8 cellular contexts compared by ENCODE assay signal in genomic region chr19:45792482-45793177, GRCh38. TPM values are rescaled to one million over a fixed set of nuclear protein-coding genes. Genes with fewer than 3 reads are reported as not detected.
A peak's percentile ranks its signal among the peaks of the same experiment; 100 is the strongest.
DNase-seq lines count a peak whose midpoint lies in the region; ATAC-seq and TF ChIP-seq lines count a peak whose summit lies in the region.

Gene DMWD, minus strand, starts transcription at chr19:45792845. Its CDS starts 89 bp downstream, at chr19:45792756.

- intact Hi-C loops in heart left ventricle (cut with DNase I), result loop anchor here in 3 of 10 donors (1.0 to 2.0 kb wide), 3 partner anchors 22 to 76 kb away; no protein-coding TSS in a partner anchor
- intact Hi-C loops in posterior cingulate gyrus (cut with DNase I), result no loop called here

- H3K4me1 Mint-ChIP-seq in T-cell, result peaks cover 31 to 56% (median 42%) of the 10 kb centered on the region in 3 donors

- peak; percentile 93 for DNase-seq in GM12864 (ENCODE audit: low read depth)
- DNase-seq in NCI-H1417 treated with DMSO at 0.1 percent for 48 hours (lab: John Stamatoyannopoulos, UW), result peak; percentile 95
- peak; percentile 95 to 100 (median 99) for DNase-seq in T-cell
- DNase-seq in heart left ventricle, result peak; percentile 99 to 100 (median 100)
- DNase-seq in posterior cingulate gyrus, result peak; percentile 100
- peak; percentile 100 for DNase-seq in upper lobe of left lung

- peak; percentile 95 for ATAC-seq in HG02759 (IDR thresholded peaks at IDR 0.05; ENCODE audit: unreplicated experiment)
- ATAC-seq in T-cell (replicated peaks in 1 of 4), result peak; percentile 94 to 95 (median 95)
- peak; percentile 96 to 99 (median 97) for ATAC-seq in heart left ventricle
- peak; percentile 98 to 99 for ATAC-seq in upper lobe of left lung (ENCODE audit: low FRiP score in 2 of 2)

- TF ChIP-seq CTCF in GM12864 (IDR thresholded peaks at IDR 0.05; ENCODE audit: low read depth, low read length, missing control alignments), result no peak
- no peak for TF ChIP-seq CTCF in heart left ventricle (IDR thresholded peaks at IDR 0.05)
- peak in 1 of 6 experiments; percentile 27 for TF ChIP-seq CTCF in upper lobe of left lung (IDR thresholded peaks at IDR 0.05)

- H3K27me3 Mint-ChIP-seq in T-cell, result peaks cover 13 to 35% of the 10 kb centered on the region in 2 donors

- peaks cover 18% of the 10 kb centered on the region for H3K36me3 Mint-ChIP-seq in T-cell

- H3K4me1 ChIP-seq in heart left ventricle (peaks cover 0 to 41% (median 24%) of the 10 kb centered on the region in 12 donors), upper lobe of left lung (peaks cover 18 to 32% (median 22%) of the 10 kb centered on the region in 4 donors)

- 0% methylated on average over 50 to 83 of the region's 83 CpGs for WGBS in adipose tissue, 3 donors
- WGBS in heart left ventricle, 4 donors, result 0 to 1% (median 0%) methylated on average over 47 to 83 of the region's 83 CpGs
- 0% methylated on average over 10 to 13 of the region's 83 CpGs for WGBS in upper lobe of left lung, 2 donors

- CTCF ChIA-PET in T-cell (lab: Charles Lee), result interaction anchor here (0.6 to 1.9 kb wide), 6 partner anchors 14 to 920 kb away, joined by 3 to 19 read pairs (median 4); partner anchors contain the start of genes FBXO46 (in 1 of the 2) and SIX5 (in 1 of the 2)

- H3K4me3 ChIP-seq in GM12864 (ENCODE audit: low read depth, low read length) (peak within 1 kb of the TSS; percentile 94), heart left ventricle (peak within 1 kb of the TSS; percentile 32 to 97 (median 72)), upper lobe of left lung (peak within 1 kb of the TSS; percentile 77 to 99 (median 84))

- H3K4me3 Mint-ChIP-seq in T-cell, result peak within 1 kb of the TSS; percentile 80 to 87 (median 85)

- H3K27ac Mint-ChIP-seq in T-cell, result peak within 1 kb of the TSS; percentile 68 to 71

- H3K27ac ChIP-seq in adipose tissue (ENCODE audit: low read depth, low read length) (peak within 1 kb of the TSS; percentile 49), heart left ventricle (peak within 1 kb of the TSS; percentile 70 to 92 (median 84)), upper lobe of left lung (peak within 1 kb of the TSS; percentile 69 to 87 (median 78))

- peak in 1 of 4 donors; percentile 23 for TF ChIP-seq EP300 in upper lobe of left lung (IDR thresholded peaks at IDR 0.05)

- TF ChIP-seq POLR2A in heart left ventricle (IDR thresholded peaks at IDR 0.05) (peak in 1 of 2 donors; percentile 70), upper lobe of left lung (IDR thresholded peaks at IDR 0.05) (peak in 2 of 4 donors; percentile 43 to 72)

- no peaks in the 10 kb centered on the region for H3K9me3 Mint-ChIP-seq in T-cell

- H3K36me3 ChIP-seq in heart left ventricle, result peaks cover 0 to 32% (median 27%) of the 10 kb centered on the region in 9 donors
- H3K36me3 ChIP-seq in upper lobe of left lung, result peaks cover 9 to 34% (median 19%) of the 10 kb centered on the region in 4 donors

- no peaks in the 10 kb centered on the region for H3K9me3 ChIP-seq in heart left ventricle
- no peaks in the 10 kb centered on the region for H3K9me3 ChIP-seq in upper lobe of left lung

- H3K27me3 ChIP-seq in heart left ventricle, result peaks cover 0 to 53% (median 0%) of the 10 kb centered on the region in 9 donors
- no peaks in the 10 kb centered on the region for H3K27me3 ChIP-seq in upper lobe of left lung

- POLR2A ChIA-PET in T-cell (lab: Charles Lee), result interaction anchor here (0.6 to 1.0 kb wide), 3 partner anchors 12 to 116 kb away, joined by 4 to 7 read pairs (median 4); no protein-coding TSS in a partner anchor

RNA-seq across cellular contexts. Expression of gene DMWD, which starts in this region (rescaled TPM):
- total RNA-seq in T-cell, result 10 to 100 TPM; 28.4 to 53.3 (median 44.6) TPM
- polyA plus RNA-seq in adipose tissue, result 10 to 100 TPM; 13.9 to 43.0 (median 35.8) TPM
- 100 to 1,000 TPM in 1 of 9 donors, 10 to 100 TPM in 8; 47.2 to 109 (median 67.3) TPM for total RNA-seq in heart left ventricle
- polyA plus RNA-seq in heart left ventricle, result 10 to 100 TPM; 41.8 to 67.3 TPM
- total RNA-seq in upper lobe of left lung, result 100 to 1,000 TPM in 1 of 6 donors, 10 to 100 TPM in 5; 29.4 to 109 (median 57.4) TPM

Comparison
In these comparisons a context has a peak if more than half of its experiments do, and no peak if none do; other contexts are left out.
1. Peak in every context shown above with its lines: DNase-seq, ATAC-seq, H3K4me3 ChIP-seq and H3K27ac ChIP-seq.